In the genomic region with DNA sequence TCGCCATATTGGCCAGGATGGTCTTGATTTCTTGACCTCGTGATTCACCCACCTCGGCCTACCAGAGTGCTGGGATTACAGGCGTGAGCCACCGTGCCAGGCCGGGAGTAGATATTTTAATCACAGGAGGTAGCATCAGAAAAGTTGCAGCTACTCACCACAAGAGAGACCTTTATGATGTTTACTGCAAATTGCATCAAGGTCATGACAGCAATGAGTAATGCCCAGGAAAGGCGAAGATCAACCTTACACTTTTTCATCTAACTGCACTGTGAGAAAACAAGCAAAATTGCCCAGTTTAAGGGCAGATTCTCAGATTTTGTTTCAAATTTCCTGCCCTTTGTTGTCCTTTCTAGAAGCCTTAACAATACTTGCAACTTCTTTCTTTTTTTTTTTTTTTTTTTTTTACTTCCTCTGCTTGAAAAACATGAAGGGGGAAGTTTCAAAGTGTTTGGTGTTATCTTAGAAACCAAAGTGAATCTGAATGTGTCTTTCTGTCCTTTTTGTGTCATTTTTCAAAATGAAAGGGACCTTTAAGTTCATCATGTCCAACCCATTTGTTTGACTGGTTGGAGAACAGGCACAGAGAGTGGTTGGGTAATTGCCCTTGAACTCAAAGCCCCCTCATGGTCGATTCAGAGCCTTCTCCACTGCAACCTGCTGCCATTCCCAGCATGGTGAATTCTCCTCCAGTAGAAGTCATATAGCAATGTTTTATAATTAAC, we compare ENCODE assay signal across 1 cellular context.
TF ChIP-seq lines count a peak whose summit lies in the region.

No MANE protein-coding gene starts in this region.

TF ChIP-seq in HepG2, 621 proteins besides CTCF, POLR2A, EP300 and RAD21 (continued from another document and continues in another):
- TF ChIP-seq, protein P1, sequence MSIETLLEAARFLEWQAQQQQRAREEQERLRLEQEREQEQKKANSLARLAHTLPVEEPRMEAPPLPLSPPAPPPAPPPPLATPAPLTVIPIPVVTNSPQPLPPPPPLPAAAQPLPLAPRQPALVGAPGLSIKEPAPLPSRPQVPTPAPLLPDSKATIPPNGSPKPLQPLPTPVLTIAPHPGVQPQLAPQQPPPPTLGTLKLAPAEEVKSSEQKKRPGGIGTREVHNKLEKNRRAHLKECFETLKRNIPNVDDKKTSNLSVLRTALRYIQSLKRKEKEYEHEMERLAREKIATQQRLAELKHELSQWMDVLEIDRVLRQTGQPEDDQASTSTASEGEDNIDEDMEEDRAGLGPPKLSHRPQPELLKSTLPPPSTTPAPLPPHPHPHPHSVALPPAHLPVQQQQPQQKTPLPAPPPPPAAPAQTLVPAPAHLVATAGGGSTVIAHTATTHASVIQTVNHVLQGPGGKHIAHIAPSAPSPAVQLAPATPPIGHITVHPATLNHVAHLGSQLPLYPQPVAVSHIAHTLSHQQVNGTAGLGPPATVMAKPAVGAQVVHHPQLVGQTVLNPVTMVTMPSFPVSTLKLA (IDR thresholded peaks at IDR 0.05), result no peak
- no peak; the same call in 1 of the 2 replicates for TF ChIP-seq NR2F6 (IDR thresholded peaks at IDR 0.05)
- peak; percentile 33 for TF ChIP-seq NR2F6 (CRISPR knock-in tag; IDR thresholded peaks at IDR 0.05)
- TF ChIP-seq NFIC (IDR thresholded peaks at IDR 0.05; ENCODE audit: low read length), result peak; percentile 5; the same call in 1 of the 2 replicates
- peak; percentile 47; the same call in 1 of the 2 replicates for TF ChIP-seq SAP130 (CRISPR knock-in tag; IDR thresholded peaks at IDR 0.05; ENCODE audit: low read depth)
- TF ChIP-seq ZFP82 (CRISPR knock-in tag; IDR thresholded peaks at IDR 0.05; ENCODE audit: borderline replicate concordance), result no peak
- peak; percentile 37; the same call in 1 of the 2 replicates for TF ChIP-seq CEBPB (IDR thresholded peaks at IDR 0.05; ENCODE audit: borderline replicate concordance, low read depth, low read length)
- TF ChIP-seq, protein P2, sequence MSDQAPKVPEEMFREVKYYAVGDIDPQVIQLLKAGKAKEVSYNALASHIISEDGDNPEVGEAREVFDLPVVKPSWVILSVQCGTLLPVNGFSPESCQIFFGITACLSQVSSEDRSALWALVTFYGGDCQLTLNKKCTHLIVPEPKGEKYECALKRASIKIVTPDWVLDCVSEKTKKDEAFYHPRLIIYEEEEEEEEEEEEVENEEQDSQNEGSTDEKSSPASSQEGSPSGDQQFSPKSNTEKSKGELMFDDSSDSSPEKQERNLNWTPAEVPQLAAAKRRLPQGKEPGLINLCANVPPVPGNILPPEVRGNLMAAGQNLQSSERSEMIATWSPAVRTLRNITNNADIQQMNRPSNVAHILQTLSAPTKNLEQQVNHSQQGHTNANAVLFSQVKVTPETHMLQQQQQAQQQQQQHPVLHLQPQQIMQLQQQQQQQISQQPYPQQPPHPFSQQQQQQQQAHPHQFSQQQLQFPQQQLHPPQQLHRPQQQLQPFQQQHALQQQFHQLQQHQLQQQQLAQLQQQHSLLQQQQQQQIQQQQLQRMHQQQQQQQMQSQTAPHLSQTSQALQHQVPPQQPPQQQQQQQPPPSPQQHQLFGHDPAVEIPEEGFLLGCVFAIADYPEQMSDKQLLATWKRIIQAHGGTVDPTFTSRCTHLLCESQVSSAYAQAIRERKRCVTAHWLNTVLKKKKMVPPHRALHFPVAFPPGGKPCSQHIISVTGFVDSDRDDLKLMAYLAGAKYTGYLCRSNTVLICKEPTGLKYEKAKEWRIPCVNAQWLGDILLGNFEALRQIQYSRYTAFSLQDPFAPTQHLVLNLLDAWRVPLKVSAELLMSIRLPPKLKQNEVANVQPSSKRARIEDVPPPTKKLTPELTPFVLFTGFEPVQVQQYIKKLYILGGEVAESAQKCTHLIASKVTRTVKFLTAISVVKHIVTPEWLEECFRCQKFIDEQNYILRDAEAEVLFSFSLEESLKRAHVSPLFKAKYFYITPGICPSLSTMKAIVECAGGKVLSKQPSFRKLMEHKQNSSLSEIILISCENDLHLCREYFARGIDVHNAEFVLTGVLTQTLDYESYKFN (CRISPR knock-in tag; conservative IDR thresholded peaks at IDR 0.05), result peak; percentile 33; the same call in 1 of the 2 replicates
- no peak for TF ChIP-seq ZEB1 (IDR thresholded peaks at IDR 0.05; ENCODE audit: insufficient replicate concordance, low read depth)
- no peak for TF ChIP-seq ZNF546 (CRISPR knock-in tag; conservative IDR thresholded peaks at IDR 0.05)
- no peak for TF ChIP-seq SUZ12 (IDR thresholded peaks at IDR 0.05; ENCODE audit: low read depth, low read length)
- TF ChIP-seq, protein P3, sequence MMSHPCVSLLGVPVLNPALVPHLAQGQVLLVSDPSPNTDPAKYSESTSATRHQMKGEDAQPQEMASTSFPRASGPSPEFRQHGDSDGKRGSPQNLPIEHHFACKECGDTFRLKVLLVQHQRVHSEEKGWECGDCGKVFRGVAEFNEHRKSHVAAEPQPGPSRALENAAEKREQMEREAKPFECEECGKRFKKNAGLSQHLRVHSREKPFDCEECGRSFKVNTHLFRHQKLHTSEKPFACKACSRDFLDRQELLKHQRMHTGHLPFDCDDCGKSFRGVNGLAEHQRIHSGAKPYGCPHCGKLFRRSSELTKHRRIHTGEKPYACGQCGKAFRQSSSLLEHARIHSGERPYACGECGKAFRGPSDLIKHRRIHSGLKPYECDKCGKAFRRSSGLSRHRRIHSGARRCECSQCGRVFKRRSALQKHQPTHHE (CRISPR knock-in tag; IDR thresholded peaks at IDR 0.05; ENCODE audit: borderline replicate concordance), result 0 out of 2 replicates have a peak, but pooled peaks have one; percentile 35
- TF ChIP-seq RARA (CRISPR knock-in tag; IDR thresholded peaks at IDR 0.05), result peak; percentile 79
- TF ChIP-seq MED13 (CRISPR knock-in tag; IDR thresholded peaks at IDR 0.05), result no peak
- peak; percentile 74; the same call in 1 of the 2 replicates for TF ChIP-seq FOXO1 (CRISPR knock-in tag; IDR thresholded peaks at IDR 0.05)
- TF ChIP-seq, protein P4, sequence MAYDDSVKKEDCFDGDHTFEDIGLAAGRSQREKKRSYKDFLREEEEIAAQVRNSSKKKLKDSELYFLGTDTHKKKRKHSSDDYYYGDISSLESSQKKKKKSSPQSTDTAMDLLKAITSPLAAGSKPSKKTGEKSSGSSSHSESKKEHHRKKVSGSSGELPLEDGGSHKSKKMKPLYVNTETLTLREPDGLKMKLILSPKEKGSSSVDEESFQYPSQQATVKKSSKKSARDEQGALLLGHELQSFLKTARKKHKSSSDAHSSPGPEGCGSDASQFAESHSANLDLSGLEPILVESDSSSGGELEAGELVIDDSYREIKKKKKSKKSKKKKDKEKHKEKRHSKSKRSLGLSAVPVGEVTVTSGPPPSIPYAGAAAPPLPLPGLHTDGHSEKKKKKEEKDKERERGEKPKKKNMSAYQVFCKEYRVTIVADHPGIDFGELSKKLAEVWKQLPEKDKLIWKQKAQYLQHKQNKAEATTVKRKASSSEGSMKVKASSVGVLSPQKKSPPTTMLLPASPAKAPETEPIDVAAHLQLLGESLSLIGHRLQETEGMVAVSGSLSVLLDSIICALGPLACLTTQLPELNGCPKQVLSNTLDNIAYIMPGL (CRISPR knock-in tag; IDR thresholded peaks at IDR 0.05; ENCODE audit: borderline replicate concordance in 1 of 2, low read depth in 1 of 2), result no peak
- peak; percentile 89 for TF ChIP-seq ZNF629 (CRISPR knock-in tag; conservative IDR thresholded peaks at IDR 0.05)
- TF ChIP-seq SATB2 (CRISPR knock-in tag; IDR thresholded peaks at IDR 0.05), result no peak
- peak; percentile 23; the same call in 1 of the 2 replicates for TF ChIP-seq ETV5 (CRISPR knock-in tag; IDR thresholded peaks at IDR 0.05; ENCODE audit: borderline replicate concordance)
- TF ChIP-seq ZFX (CRISPR knock-in tag; IDR thresholded peaks at IDR 0.05; ENCODE audit: low read depth), result 0 out of 2 replicates have a peak, but pooled peaks have one; percentile 34
- TF ChIP-seq, protein P5, sequence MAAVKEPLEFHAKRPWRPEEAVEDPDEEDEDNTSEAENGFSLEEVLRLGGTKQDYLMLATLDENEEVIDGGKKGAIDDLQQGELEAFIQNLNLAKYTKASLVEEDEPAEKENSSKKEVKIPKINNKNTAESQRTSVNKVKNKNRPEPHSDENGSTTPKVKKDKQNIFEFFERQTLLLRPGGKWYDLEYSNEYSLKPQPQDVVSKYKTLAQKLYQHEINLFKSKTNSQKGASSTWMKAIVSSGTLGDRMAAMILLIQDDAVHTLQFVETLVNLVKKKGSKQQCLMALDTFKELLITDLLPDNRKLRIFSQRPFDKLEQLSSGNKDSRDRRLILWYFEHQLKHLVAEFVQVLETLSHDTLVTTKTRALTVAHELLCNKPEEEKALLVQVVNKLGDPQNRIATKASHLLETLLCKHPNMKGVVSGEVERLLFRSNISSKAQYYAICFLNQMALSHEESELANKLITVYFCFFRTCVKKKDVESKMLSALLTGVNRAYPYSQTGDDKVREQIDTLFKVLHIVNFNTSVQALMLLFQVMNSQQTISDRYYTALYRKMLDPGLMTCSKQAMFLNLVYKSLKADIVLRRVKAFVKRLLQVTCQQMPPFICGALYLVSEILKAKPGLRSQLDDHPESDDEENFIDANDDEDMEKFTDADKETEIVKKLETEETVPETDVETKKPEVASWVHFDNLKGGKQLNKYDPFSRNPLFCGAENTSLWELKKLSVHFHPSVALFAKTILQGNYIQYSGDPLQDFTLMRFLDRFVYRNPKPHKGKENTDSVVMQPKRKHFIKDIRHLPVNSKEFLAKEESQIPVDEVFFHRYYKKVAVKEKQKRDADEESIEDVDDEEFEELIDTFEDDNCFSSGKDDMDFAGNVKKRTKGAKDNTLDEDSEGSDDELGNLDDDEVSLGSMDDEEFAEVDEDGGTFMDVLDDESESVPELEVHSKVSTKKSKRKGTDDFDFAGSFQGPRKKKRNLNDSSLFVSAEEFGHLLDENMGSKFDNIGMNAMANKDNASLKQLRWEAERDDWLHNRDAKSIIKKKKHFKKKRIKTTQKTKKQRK (IDR thresholded peaks at IDR 0.05; ENCODE audit: low read length), result no peak
- TF ChIP-seq CBX1 (IDR thresholded peaks at IDR 0.05; ENCODE audit: low read depth), result no peak
- TF ChIP-seq GATAD2A (CRISPR knock-in tag; IDR thresholded peaks at IDR 0.05), result peak; percentile 14; the same call in 1 of the 2 replicates
- no peak for TF ChIP-seq FOXA1 (IDR thresholded peaks at IDR 0.05)
- peak; percentile 45; the same call in 1 of the 2 replicates for TF ChIP-seq FOXA1 (CRISPR knock-in tag; IDR thresholded peaks at IDR 0.05)
- TF ChIP-seq, protein P6, sequence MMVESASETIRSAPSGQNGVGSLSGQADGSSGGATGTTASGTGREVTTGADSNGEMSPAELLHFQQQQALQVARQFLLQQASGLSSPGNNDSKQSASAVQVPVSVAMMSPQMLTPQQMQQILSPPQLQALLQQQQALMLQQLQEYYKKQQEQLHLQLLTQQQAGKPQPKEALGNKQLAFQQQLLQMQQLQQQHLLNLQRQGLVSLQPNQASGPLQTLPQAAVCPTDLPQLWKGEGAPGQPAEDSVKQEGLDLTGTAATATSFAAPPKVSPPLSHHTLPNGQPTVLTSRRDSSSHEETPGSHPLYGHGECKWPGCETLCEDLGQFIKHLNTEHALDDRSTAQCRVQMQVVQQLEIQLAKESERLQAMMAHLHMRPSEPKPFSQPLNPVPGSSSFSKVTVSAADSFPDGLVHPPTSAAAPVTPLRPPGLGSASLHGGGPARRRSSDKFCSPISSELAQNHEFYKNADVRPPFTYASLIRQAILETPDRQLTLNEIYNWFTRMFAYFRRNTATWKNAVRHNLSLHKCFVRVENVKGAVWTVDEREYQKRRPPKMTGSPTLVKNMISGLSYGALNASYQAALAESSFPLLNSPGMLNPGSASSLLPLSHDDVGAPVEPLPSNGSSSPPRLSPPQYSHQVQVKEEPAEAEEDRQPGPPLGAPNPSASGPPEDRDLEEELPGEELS (CRISPR knock-in tag; IDR thresholded peaks at IDR 0.05), result peak; percentile 73
- no peak for TF ChIP-seq CHD2 (IDR thresholded peaks at IDR 0.05; ENCODE audit: low read depth, low read length)
- no peak for TF ChIP-seq ZNF205 (CRISPR knock-in tag; IDR thresholded peaks at IDR 0.05)
- TF ChIP-seq FOXP1 (IDR thresholded peaks at IDR 0.05), result no peak
- TF ChIP-seq FOXP1 (CRISPR knock-in tag; IDR thresholded peaks at IDR 0.05), result peak; percentile 73
- no peak for TF ChIP-seq IRF2 (CRISPR knock-in tag; IDR thresholded peaks at IDR 0.05)
- TF ChIP-seq ZNF75D (CRISPR knock-in tag; IDR thresholded peaks at IDR 0.05; ENCODE audit: borderline replicate concordance), result no peak
- 0 out of 2 replicates have a peak, but pooled peaks have one; percentile 18 for TF ChIP-seq JUND (CRISPR knock-in tag; IDR thresholded peaks at IDR 0.05)
- TF ChIP-seq, protein P7, sequence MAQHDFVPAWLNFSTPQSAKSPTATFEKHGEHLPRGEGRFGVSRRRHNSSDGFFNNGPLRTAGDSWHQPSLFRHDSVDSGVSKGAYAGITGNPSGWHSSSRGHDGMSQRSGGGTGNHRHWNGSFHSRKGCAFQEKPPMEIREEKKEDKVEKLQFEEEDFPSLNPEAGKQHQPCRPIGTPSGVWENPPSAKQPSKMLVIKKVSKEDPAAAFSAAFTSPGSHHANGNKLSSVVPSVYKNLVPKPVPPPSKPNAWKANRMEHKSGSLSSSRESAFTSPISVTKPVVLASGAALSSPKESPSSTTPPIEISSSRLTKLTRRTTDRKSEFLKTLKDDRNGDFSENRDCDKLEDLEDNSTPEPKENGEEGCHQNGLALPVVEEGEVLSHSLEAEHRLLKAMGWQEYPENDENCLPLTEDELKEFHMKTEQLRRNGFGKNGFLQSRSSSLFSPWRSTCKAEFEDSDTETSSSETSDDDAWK (CRISPR knock-in tag; IDR thresholded peaks at IDR 0.05), result no peak
- TF ChIP-seq ZBTB7A (CRISPR knock-in tag; IDR thresholded peaks at IDR 0.05), result no peak
- TF ChIP-seq RBM22 (optimal IDR thresholded peaks at IDR 0.05; ENCODE audit: low read length), result peak; percentile 71
- TF ChIP-seq NFYC (CRISPR knock-in tag; IDR thresholded peaks at IDR 0.05), result 0 out of 2 replicates have a peak, but pooled peaks have one; percentile 7
- TF ChIP-seq TGIF2 (CRISPR knock-in tag; IDR thresholded peaks at IDR 0.05), result peak; percentile 11; the same call in 1 of the 2 replicates
- TF ChIP-seq, protein P8, sequence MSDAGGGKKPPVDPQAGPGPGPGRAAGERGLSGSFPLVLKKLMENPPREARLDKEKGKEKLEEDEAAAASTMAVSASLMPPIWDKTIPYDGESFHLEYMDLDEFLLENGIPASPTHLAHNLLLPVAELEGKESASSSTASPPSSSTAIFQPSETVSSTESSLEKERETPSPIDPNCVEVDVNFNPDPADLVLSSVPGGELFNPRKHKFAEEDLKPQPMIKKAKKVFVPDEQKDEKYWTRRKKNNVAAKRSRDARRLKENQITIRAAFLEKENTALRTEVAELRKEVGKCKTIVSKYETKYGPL (CRISPR knock-in tag; IDR thresholded peaks at IDR 0.05), result no peak
- TF ChIP-seq ZNF34 (CRISPR knock-in tag; IDR thresholded peaks at IDR 0.05; ENCODE audit: borderline replicate concordance), result no peak; the same call in 1 of the 2 replicates
- peak; percentile 55; the same call in 1 of the 2 replicates for TF ChIP-seq HMG20A (CRISPR knock-in tag; IDR thresholded peaks at IDR 0.05; ENCODE audit: borderline replicate concordance)
- no peak for TF ChIP-seq ZNF180 (CRISPR knock-in tag; IDR thresholded peaks at IDR 0.05; ENCODE audit: borderline replicate concordance, low read depth)
- no peak for TF ChIP-seq TRIM24 (CRISPR knock-in tag; IDR thresholded peaks at IDR 0.05)
- TF ChIP-seq, protein P9, sequence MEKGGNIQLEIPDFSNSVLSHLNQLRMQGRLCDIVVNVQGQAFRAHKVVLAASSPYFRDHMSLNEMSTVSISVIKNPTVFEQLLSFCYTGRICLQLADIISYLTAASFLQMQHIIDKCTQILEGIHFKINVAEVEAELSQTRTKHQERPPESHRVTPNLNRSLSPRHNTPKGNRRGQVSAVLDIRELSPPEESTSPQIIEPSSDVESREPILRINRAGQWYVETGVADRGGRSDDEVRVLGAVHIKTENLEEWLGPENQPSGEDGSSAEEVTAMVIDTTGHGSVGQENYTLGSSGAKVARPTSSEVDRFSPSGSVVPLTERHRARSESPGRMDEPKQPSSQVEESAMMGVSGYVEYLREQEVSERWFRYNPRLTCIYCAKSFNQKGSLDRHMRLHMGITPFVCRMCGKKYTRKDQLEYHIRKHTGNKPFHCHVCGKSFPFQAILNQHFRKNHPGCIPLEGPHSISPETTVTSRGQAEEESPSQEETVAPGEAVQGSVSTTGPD (CRISPR knock-in tag; IDR thresholded peaks at IDR 0.05), result no peak
